1 cellular context compared by ENCODE assay signal in genomic region chr12:75587340-75588106, GRCh38.
TF ChIP-seq lines count a peak whose summit lies in the region.

No MANE protein-coding gene starts in this region.

TF ChIP-seq in IMR-90, 13 proteins besides CTCF, POLR2A, EP300 and RAD21 (continued from another document):
- TF ChIP-seq FOS (IDR thresholded peaks at IDR 0.05; ENCODE audit: low read depth, low read length) (no peak), CHD1 (IDR thresholded peaks at IDR 0.05; ENCODE audit: low read depth, low read length) (no peak), MXI1 (IDR thresholded peaks at IDR 0.05; ENCODE audit: borderline replicate concordance, low read depth, low read length) (no peak)
